8 cellular contexts compared by ENCODE assay signal in genomic region chr3:134299185-134299887, GRCh38. TPM values are rescaled to one million over a fixed set of nuclear protein-coding genes. Genes with fewer than 3 reads are reported as not detected.
DNase-seq lines count a peak whose midpoint lies in the region; TF ChIP-seq lines count a peak whose summit lies in the region.

No MANE protein-coding gene starts in this region.

- H3K18ac ChIP-seq in mesendoderm (ENCODE audit: low read length): no peak overlapping the region

- POLR2A ChIA-PET in MCF 10A (lab: Yijun Ruan, JAX): interaction anchor here (0.6 to 2.0 kb wide), 3 partner anchors 49 to 87 kb away, joined by 3 to 8 read pairs (median 3); no protein-coding TSS in a partner anchor

- H3K23ac ChIP-seq in mesendoderm (ENCODE audit: low read length): no peak overlapping the region

- no peak overlapping the region for H3K4me2 ChIP-seq in mesendoderm (ENCODE audit: low read length)

- DNase-seq in Ammon's horn (ENCODE audit: low spot score): peak; percentile 45
- peak; percentile 58 for DNase-seq in HT1080 (ENCODE audit: low read depth)
- DNase-seq in MCF 10A (ENCODE audit: unreplicated experiment): peak; percentile 47
- DNase-seq in mesendoderm: peak; percentile 60
- no peak for DNase-seq in stimulated activated CD8-positive, alpha-beta memory T cell treated with anti-CD3 and anti-CD28 coated beads, Interleukin-4, amount 100 ng/mL, for 48 hours
- no peak for DNase-seq in activated naive CD4-positive, alpha-beta T cell treated with Interleukin-2 at 50 U/mL for 16 hours
- no peak for DNase-seq in DMS79 treated with DMSO at 0.1 percent for 48 hours (lab: John Stamatoyannopoulos, UW)
- DNase-seq in NCI-H748 (lab: John Stamatoyannopoulos, UW; ENCODE audit: unreplicated experiment): no peak

- H3K27me3 ChIP-seq in mesendoderm (ENCODE audit: insufficient read depth, low read length, poor library complexity): no peaks in the 10 kb centered on the region

- H3K4me1 ChIP-seq in mesendoderm (ENCODE audit: control insufficient read depth, low read depth, low read length): no peaks in the 10 kb centered on the region

- peak overlapping the region; percentile 45 for H3K56ac ChIP-seq in mesendoderm (ENCODE audit: low read length)

- H3K36me3 ChIP-seq in mesendoderm (ENCODE audit: control insufficient read depth, insufficient read depth, low read length): no peaks in the 10 kb centered on the region

- no peak overlapping the region for H2BK15ac ChIP-seq in mesendoderm (replicated peaks; ENCODE audit: low read depth)

- peaks cover 15% of the 10 kb centered on the region for H3K4me1 Mint-ChIP-seq in MCF 10A (ENCODE audit: insufficient read depth, unreplicated experiment)

- H3K4ac ChIP-seq in mesendoderm (ENCODE audit: low read depth, low read length): peak overlapping the region; percentile 48

- no peaks in the 10 kb centered on the region for H3K79me1 ChIP-seq in mesendoderm (ENCODE audit: low read length)

- intact Hi-C loops in MCF 10A (cut with micrococcal nuclease): loop anchor here (1.0 kb wide), 2 partner anchors 86 to 102 kb away; no protein-coding TSS in a partner anchor

- no peak overlapping the region for H2BK120ac ChIP-seq in mesendoderm (ENCODE audit: low read depth, low read length)

- H3K9ac ChIP-seq in mesendoderm (ENCODE audit: low read length): no peak overlapping the region

- H3K4me3 Mint-ChIP-seq in MCF 10A (ENCODE audit: unreplicated experiment): no peak overlapping the region

- no CpG with 5 or more reads among the region's 4 CpGs for WGBS in mesendoderm (ENCODE audit: extremely low coverage, insufficient coverage, low lambda C conversion rate)

- CTCF ChIA-PET in MCF 10A (lab: Yijun Ruan, JAX): interaction anchor here (0.5 to 13.0 kb wide), 27 partner anchors 10 to 1373 kb away, joined by 3 to 224 read pairs (median 4); partner anchors contain the start of gene RYK

- H3K27ac ChIP-seq in mesendoderm (ENCODE audit: low read depth, low read length): no peak overlapping the region

- no peaks in the 10 kb centered on the region for H3K79me2 ChIP-seq in mesendoderm (ENCODE audit: control insufficient read depth, insufficient read depth, low read length)

- H3K27ac Mint-ChIP-seq in MCF 10A (ENCODE audit: low read depth, unreplicated experiment): peak overlapping the region; percentile 73

- H2AK5ac ChIP-seq in mesendoderm (ENCODE audit: low read length): no peak overlapping the region

- H4K8ac ChIP-seq in mesendoderm (ENCODE audit: low read depth, low read length): no peak overlapping the region

- no peaks in the 10 kb centered on the region for H3K27me3 Mint-ChIP-seq in MCF 10A (ENCODE audit: insufficient read depth, unreplicated experiment)

- H3K4me3 ChIP-seq in mesendoderm (ENCODE audit: low read length): no peak overlapping the region

- H4K5ac ChIP-seq in mesendoderm (ENCODE audit: low read length): no peak overlapping the region

- no TSS peak for BruUV-seq in MCF 10A (replicated peaks; lab: Mats Ljungman, UMichigan)

- no peaks in the 10 kb centered on the region for H3K36me3 Mint-ChIP-seq in MCF 10A (ENCODE audit: insufficient read depth, unreplicated experiment)

- TF ChIP-seq CTCF in MCF 10A (IDR thresholded peaks at IDR 0.05; ENCODE audit: unreplicated experiment): peak; percentile 15

- H3K9me3 Mint-ChIP-seq in MCF 10A (ENCODE audit: unreplicated experiment): no peaks in the 10 kb centered on the region

- H2BK5ac ChIP-seq in mesendoderm (ENCODE audit: low read length): no peak overlapping the region

RNA-seq across cellular contexts. Expression of gene RYK, which starts 48.7 kb away (rescaled TPM):
- 111 and 115 TPM in 2 replicates for total RNA-seq in HT1080 (2014; rRNA removed; shearing (Covaris generic))
- polyA plus RNA-seq in HT1080 (2015; cell fraction: cytosol; rRNA removed): 102 and 119 TPM in 2 replicates
- polyA plus RNA-seq in HT1080 (2015; cell fraction: nucleus; rRNA removed): 151 and 171 TPM in 2 replicates
- 76.1 and 79.8 TPM in 2 replicates for total RNA-seq in MCF 10A (2022)
- polyA plus RNA-seq in mesendoderm (2013, experiment 1 of 2): 87.5 TPM
- polyA plus RNA-seq in mesendoderm (2013, experiment 2 of 2): 87.1 TPM

Comparison
In these comparisons a context has a peak if more than half of its experiments do, and no peak if none do; other contexts are left out.
1. DNase-seq: peak in Ammon's horn (single experiment), HT1080 (single experiment), MCF 10A (single experiment) and mesendoderm (single experiment); none in stimulated activated CD8-positive, alpha-beta memory T cell treated with anti-CD3 and anti-CD28 coated beads, Interleukin-4, amount 100 ng/mL, for 48 hours (single experiment), activated naive CD4-positive, alpha-beta T cell treated with Interleukin-2 at 50 U/mL for 16 hours (single experiment), DMS79 treated with DMSO at 0.1 percent for 48 hours (single experiment) and NCI-H748 (single experiment).